1 cellular context compared by ENCODE assay signal in the genomic region with DNA sequence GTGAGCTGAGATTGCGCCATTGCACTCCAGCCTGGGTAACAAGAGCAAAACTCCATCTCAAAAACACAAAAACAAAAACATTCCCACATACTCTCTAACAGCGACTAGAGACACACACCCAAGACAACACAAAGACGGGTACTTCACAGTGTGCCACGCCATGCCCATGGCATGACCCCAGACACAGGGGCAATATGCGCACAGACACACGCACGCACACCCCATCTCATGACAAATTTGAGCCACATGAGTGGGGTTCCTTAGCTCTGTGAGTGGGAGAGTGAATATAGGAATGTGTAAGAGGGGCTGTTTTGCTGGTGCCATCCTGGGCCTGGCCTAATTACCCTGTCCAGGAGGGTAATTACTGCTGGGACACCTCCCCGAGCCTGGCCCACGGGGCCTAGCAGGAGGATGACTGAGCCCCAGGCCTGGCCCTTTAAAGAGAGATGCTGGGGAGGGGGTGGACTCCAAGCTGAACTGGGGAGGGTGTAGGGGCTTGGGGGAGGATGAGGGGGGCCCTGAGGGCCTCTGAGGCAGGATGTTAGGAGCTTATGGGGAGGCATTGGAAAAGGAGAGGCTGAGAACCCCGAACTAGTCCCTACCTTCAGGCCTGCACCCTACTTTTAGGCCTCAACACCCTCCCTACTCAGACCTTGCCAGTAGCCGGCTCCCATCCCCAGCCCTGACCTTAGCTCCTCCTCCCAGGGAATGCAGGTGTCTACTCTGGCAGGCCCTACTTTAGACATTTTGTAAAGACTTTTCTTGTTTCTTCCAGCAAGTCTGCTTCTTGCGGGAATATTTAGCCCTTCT.
TF ChIP-seq lines count a peak whose summit lies in the region.

No MANE protein-coding gene starts in this region.

TF ChIP-seq in HepG2, 621 proteins besides CTCF, POLR2A, EP300 and RAD21:
- TF ChIP-seq ZNF772 (CRISPR knock-in tag; IDR thresholded peaks at IDR 0.05), result 0 out of 2 replicates have a peak, but pooled peaks have one; percentile 3
- no peak for TF ChIP-seq NONO (IDR thresholded peaks at IDR 0.05)
- TF ChIP-seq NONO (CRISPR knock-in tag; conservative IDR thresholded peaks at IDR 0.05), result no peak
- TF ChIP-seq ZIK1 (CRISPR knock-in tag; IDR thresholded peaks at IDR 0.05; ENCODE audit: borderline replicate concordance, low read depth), result 0 out of 2 replicates have a peak, but pooled peaks have one; percentile 10
- TF ChIP-seq, protein P1, sequence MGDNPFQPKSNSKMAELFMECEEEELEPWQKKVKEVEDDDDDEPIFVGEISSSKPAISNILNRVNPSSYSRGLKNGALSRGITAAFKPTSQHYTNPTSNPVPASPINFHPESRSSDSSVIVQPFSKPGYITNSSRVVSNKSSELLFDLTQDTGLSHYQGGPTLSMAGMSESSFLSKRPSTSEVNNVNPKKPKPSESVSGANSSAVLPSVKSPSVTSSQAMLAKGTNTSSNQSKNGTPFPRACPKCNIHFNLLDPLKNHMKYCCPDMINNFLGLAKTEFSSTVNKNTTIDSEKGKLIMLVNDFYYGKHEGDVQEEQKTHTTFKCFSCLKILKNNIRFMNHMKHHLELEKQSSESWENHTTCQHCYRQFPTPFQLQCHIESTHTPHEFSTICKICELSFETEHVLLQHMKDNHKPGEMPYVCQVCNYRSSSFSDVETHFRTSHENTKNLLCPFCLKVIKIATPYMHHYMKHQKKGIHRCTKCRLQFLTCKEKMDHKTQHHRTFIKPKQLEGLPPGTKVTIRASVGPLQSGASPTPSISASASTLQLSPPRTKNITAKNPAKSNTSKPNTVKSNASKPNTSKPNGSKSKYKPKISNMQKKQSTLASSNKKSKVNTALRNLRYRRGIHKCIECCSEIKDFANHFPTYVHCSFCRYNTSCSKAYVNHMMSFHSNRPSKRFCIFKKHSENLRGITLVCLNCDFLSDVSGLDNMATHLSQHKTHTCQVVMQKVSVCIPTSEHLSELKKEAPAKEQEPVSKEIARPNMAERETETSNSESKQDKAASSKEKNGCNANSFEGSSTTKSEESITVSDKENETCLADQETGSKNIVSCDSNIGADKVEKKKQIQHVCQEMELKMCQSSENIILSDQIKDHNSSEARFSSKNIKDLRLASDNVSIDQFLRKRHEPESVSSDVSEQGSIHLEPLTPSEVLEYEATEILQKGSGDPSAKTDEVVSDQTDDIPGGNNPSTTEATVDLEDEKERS (CRISPR knock-in tag; IDR thresholded peaks at IDR 0.05), result 0 out of 2 replicates have a peak, but pooled peaks have one; percentile 4
